Comparison of ENCODE assay signal across 8 cellular contexts in the genomic region with DNA sequence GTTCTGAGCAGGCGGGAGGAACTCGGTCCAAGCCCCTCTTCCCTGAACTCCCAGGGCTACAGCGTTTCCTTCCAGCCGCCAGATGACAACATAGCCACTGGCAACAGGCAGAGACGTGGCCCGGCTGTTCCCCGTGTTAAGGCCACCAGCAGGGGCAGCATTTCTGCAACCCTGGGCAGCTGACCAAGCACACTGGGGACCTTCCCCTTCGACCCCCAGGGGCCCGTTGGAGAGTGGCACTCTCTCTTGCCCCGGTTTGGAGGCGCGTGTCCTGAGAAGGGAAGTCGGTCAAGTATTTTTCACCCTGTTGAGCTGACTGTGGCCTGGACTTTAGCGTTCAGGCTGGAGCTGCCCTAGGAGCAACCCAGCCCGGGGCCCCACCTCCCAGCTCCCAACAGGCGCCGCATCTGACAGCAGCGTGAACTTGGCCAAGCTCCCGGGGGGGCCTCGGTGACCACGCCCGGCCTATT. TPM values are rescaled to one million over a fixed set of nuclear protein-coding genes. Genes with fewer than 3 reads are reported as not detected.
A peak's percentile ranks its signal among the peaks of the same experiment; 100 is the strongest.
DNase-seq lines count a peak whose midpoint lies in the region; ATAC-seq and TF ChIP-seq lines count a peak whose summit lies in the region.

No MANE protein-coding gene starts in this region.

- BruUV-seq in Panc1 (replicated peaks; lab: Mats Ljungman, UMichigan) = no TSS peak

- no peaks in the 10 kb centered on the region for H3K27me3 Mint-ChIP-seq in glutamatergic neuron (ENCODE audit: unreplicated experiment)
- no peaks in the 10 kb centered on the region for H3K27me3 Mint-ChIP-seq in osteocyte (ENCODE audit: unreplicated experiment)

- H3K9me3 ChIP-seq in Panc1 (ENCODE audit: control insufficient read depth, insufficient read depth, low read depth, low read length) = no peaks in the 10 kb centered on the region

- H3K36me3 Mint-ChIP-seq in glutamatergic neuron (ENCODE audit: unreplicated experiment) = no peaks in the 10 kb centered on the region
- peaks cover 4% of the 10 kb centered on the region for H3K36me3 Mint-ChIP-seq in osteocyte (ENCODE audit: unreplicated experiment)

- in situ Hi-C loops in Panc1 (cut with HindIII; ENCODE audit: low pct_unique_long_range_greater_than_20kb, low sequenced_read_pairs) = no loop called here

- H3K4me3 Mint-ChIP-seq in glutamatergic neuron (ENCODE audit: unreplicated experiment) = no peak overlapping the region
- no peak overlapping the region for H3K4me3 Mint-ChIP-seq in osteocyte (ENCODE audit: unreplicated experiment)

- intact Hi-C loops in Panc1 (cut with micrococcal nuclease; ENCODE audit: unreplicated experiment) = no loop called here

- H3K27me3 ChIP-seq in Panc1 (ENCODE audit: control insufficient read depth, insufficient read depth, low read length) = no peaks in the 10 kb centered on the region

- H3K36me3 ChIP-seq in Panc1 (ENCODE audit: control insufficient read depth, insufficient read depth, low read length) = no peaks in the 10 kb centered on the region

- ATAC-seq in Panc1 (no peak), HG02763 (IDR thresholded peaks at IDR 0.05; ENCODE audit: unreplicated experiment) (no peak), HG02798 (IDR thresholded peaks at IDR 0.05; ENCODE audit: poor library complexity, unreplicated experiment) (no peak)

- peak; percentile 30 for DNase-seq in GM10248 (ENCODE audit: extremely low spot score)
- DNase-seq in Panc1 (ENCODE audit: low read depth, low spot score) = no peak
- peak; percentile 58 for DNase-seq in glutamatergic neuron
- DNase-seq in osteocyte (ENCODE audit: extremely low spot score, unreplicated experiment) = no peak
- DNase-seq in NCI-H526 treated with DMSO at 0.1 percent for 48 hours (lab: John Stamatoyannopoulos, UW) = no peak
- DNase-seq in NCI-H187 treated with DMSO at 0.1 percent for 48 hours (lab: John Stamatoyannopoulos, UW) = no peak

- CTCF ChIA-PET in GM10248 (lab: Yijun Ruan, JAX) = interaction anchor here (1.2 to 1.4 kb wide), 3 partner anchors 9 to 77 kb away, joined by 3 read pairs; no protein-coding TSS in a partner anchor
- CTCF ChIA-PET in Panc1 (lab: Charles Lee) = no interaction called here

- H3K4me1 Mint-ChIP-seq in glutamatergic neuron (ENCODE audit: low read depth, unreplicated experiment) (peaks cover 2% of the 10 kb centered on the region), osteocyte (ENCODE audit: unreplicated experiment) (no peaks in the 10 kb centered on the region)

- POLR2A ChIA-PET in GM10248 (lab: Yijun Ruan, JAX) = no interaction called here
- POLR2A ChIA-PET in Panc1 (lab: Charles Lee) = no interaction called here

- H3K9me3 Mint-ChIP-seq in glutamatergic neuron (ENCODE audit: unreplicated experiment) (peaks cover 2% of the 10 kb centered on the region), osteocyte (ENCODE audit: unreplicated experiment) (peaks cover 4% of the 10 kb centered on the region)

- no peak overlapping the region for H3K27ac ChIP-seq in Panc1 (ENCODE audit: low read length)

- no peak overlapping the region for H3K27ac Mint-ChIP-seq in glutamatergic neuron (ENCODE audit: unreplicated experiment)
- no peak overlapping the region for H3K27ac Mint-ChIP-seq in osteocyte (ENCODE audit: unreplicated experiment)

- peak; percentile 14 for TF ChIP-seq CTCF in GM10248 (IDR thresholded peaks at IDR 0.05; ENCODE audit: control extremely low read depth, extremely low read depth, low read depth, missing control alignments)
- TF ChIP-seq CTCF in Panc1 (IDR thresholded peaks at IDR 0.05) = peak; percentile 59
- TF ChIP-seq CTCF in glutamatergic neuron (IDR thresholded peaks at IDR 0.05; ENCODE audit: partially characterized antibody, unreplicated experiment) = peak; percentile 30
- TF ChIP-seq CTCF in osteocyte (IDR thresholded peaks at IDR 0.05) = peak; percentile 28

- no peaks in the 10 kb centered on the region for H3K4me1 ChIP-seq in Panc1 (ENCODE audit: control insufficient read depth, insufficient read depth, low read length)

- no peak overlapping the region for H3K4me3 ChIP-seq in Panc1 (ENCODE audit: low read depth in 2 of 2, low read length in 2 of 2)

RNA-seq across cellular contexts. Expression of a gene that starts 37.6 kb away (rescaled TPM):
- total RNA-seq in Panc1 (2021; ENCODE audit: unreplicated experiment) (4.2 TPM), glutamatergic neuron (ENCODE audit: unreplicated experiment) (4.8 TPM), osteocyte (3.5 and 6.4 TPM in 2 replicates)
- polyA plus RNA-seq in Panc1 (2012; ENCODE audit: insufficient read length) = 2.3 TPM

RNA-seq across cellular contexts. Expression of a gene that starts 37.7 kb away (rescaled TPM):
- total RNA-seq in Panc1 (2021; ENCODE audit: unreplicated experiment) = 24.3 TPM
- 18.9 TPM for polyA plus RNA-seq in Panc1 (2012; ENCODE audit: insufficient read length)
- 7.4 TPM for total RNA-seq in glutamatergic neuron (ENCODE audit: unreplicated experiment)
- total RNA-seq in osteocyte = 7.4 and 8.2 TPM in 2 replicates

RNA-seq across cellular contexts. Expression of a gene that starts 59.2 kb away (rescaled TPM):
- total RNA-seq in Panc1 (2021; ENCODE audit: unreplicated experiment) (not detected), glutamatergic neuron (ENCODE audit: unreplicated experiment) (208 TPM), osteocyte (not detected in 2 replicates)
- polyA plus RNA-seq in Panc1 (2012; ENCODE audit: insufficient read length) = 0.64 TPM

Comparison
In these comparisons a context has a peak if more than half of its experiments do, and no peak if none do; other contexts are left out.
1. DNase-seq: peak in GM10248 (single experiment) and glutamatergic neuron (single experiment); none in Panc1 (single experiment), osteocyte (single experiment), NCI-H526 treated with DMSO at 0.1 percent for 48 hours (single experiment) and NCI-H187 treated with DMSO at 0.1 percent for 48 hours (single experiment).
2. RNA of a gene that starts 59.2 kb away (total RNA-seq): 208 TPM in glutamatergic neuron (single experiment); not detected in Panc1 (single experiment) and not detected in osteocyte; every median in the first group is over 100 times any median in the second.
3. Peak in every context shown above with its lines, with median percentiles within 50 percentile points of each other: CTCF ChIP-seq.